In genomic region chr1:30166194-30166593, GRCh38 we compare ENCODE assay signal across 19 cellular contexts.
"Had no signal": no experiment of that assay in that cellular context is flagged by ENCODE, and none has a peak within 500 bp of the region (broad histone marks: within the 10 kb centered on the region; RNA-seq: fewer than 3 reads in every experiment).

No MANE protein-coding gene starts in this region.

- H3K4me3 Mint-ChIP-seq: immature natural killer cell; naive thymus-derived CD4-positive, alpha-beta T cell; neural progenitor cell; stimulated activated naive B cell treated with anti-CD40 and anti-IgM and Interleukin-4, amounts not matched to agents 10 μg/mL and 1 μg/mL and 100 μg/mL, for 72 hours; stimulated activated naive CD8-positive, alpha-beta T cell treated with anti-CD3 and anti-CD28 coated beads, Interleukin-15, amount 100 ng/mL, for 72 hours had no signal

- DNase-seq: colonic mucosa; dermis blood vessel endothelial cell; foreskin keratinocyte; immature natural killer cell; left ventricle myocardium superior; mesenchymal stem cell; naive thymus-derived CD4-positive, alpha-beta T cell; occipital lobe; pancreas; right cardiac atrium; spleen; stimulated activated CD4-positive, alpha-beta T cell treated with anti-CD3 and anti-CD28 coated beads, Interleukin-15, amount 100 ng/mL, for 24 hours; stimulated activated CD4-positive, alpha-beta T cell treated with anti-CD3 and anti-CD28 coated beads, Interleukin-1b, Interleukin-23, amount 100 ng/mL, for 48 hours; stimulated activated CD4-positive, alpha-beta T cell treated with anti-CD3 and anti-CD28 coated beads, Interleukin-4, amount 100 ng/mL, for 24 hours; stimulated activated naive B cell treated with anti-CD40 and anti-IgM and Interleukin-4, amounts not matched to agents 10 μg/mL and 1 μg/mL and 100 μg/mL, for 72 hours; stimulated activated naive CD8-positive, alpha-beta T cell treated with anti-CD3 and anti-CD28 coated beads, Interleukin-15, amount 100 ng/mL, for 72 hours; testis had no signal

- H3K4me1 Mint-ChIP-seq: immature natural killer cell; stimulated activated naive B cell treated with anti-CD40 and anti-IgM and Interleukin-4, amounts not matched to agents 10 μg/mL and 1 μg/mL and 100 μg/mL, for 72 hours; stimulated activated naive CD8-positive, alpha-beta T cell treated with anti-CD3 and anti-CD28 coated beads, Interleukin-15, amount 100 ng/mL, for 72 hours had no signal

- H3K36me3 Mint-ChIP-seq: naive thymus-derived CD4-positive, alpha-beta T cell; neural progenitor cell; stimulated activated naive B cell treated with anti-CD40 and anti-IgM and Interleukin-4, amounts not matched to agents 10 μg/mL and 1 μg/mL and 100 μg/mL, for 72 hours had no signal

- H3K27ac Mint-ChIP-seq: immature natural killer cell; naive thymus-derived CD4-positive, alpha-beta T cell; neural progenitor cell; progenitor cell of endocrine pancreas; stimulated activated naive B cell treated with anti-CD40 and anti-IgM and Interleukin-4, amounts not matched to agents 10 μg/mL and 1 μg/mL and 100 μg/mL, for 72 hours; stimulated activated naive CD8-positive, alpha-beta T cell treated with anti-CD3 and anti-CD28 coated beads, Interleukin-15, amount 100 ng/mL, for 72 hours had no signal

- H3K9me3 Mint-ChIP-seq: immature natural killer cell; neural progenitor cell; stimulated activated naive CD8-positive, alpha-beta T cell treated with anti-CD3 and anti-CD28 coated beads, Interleukin-15, amount 100 ng/mL, for 72 hours had no signal

- ATAC-seq: foreskin keratinocyte; left ventricle myocardium superior; naive thymus-derived CD4-positive, alpha-beta T cell; pancreas; right cardiac atrium; stimulated activated naive B cell treated with anti-CD40 and anti-IgM and Interleukin-4, amounts not matched to agents 10 μg/mL and 1 μg/mL and 100 μg/mL, for 72 hours; stimulated activated naive CD8-positive, alpha-beta T cell treated with anti-CD3 and anti-CD28 coated beads, Interleukin-15, amount 100 ng/mL, for 72 hours had no signal
